Comparison of ENCODE assay signal across 15 cellular contexts in genomic region chr17:56867948-56868376, GRCh38. TPM values are rescaled to one million over a fixed set of nuclear protein-coding genes. Genes with fewer than 3 reads are reported as not detected.
A peak's percentile ranks its signal among the peaks of the same experiment; 100 is the strongest.
DNase-seq lines count a peak whose midpoint lies in the region; ATAC-seq and TF ChIP-seq lines count a peak whose summit lies in the region.
"Had no signal": no experiment of that assay in that cellular context is flagged by ENCODE, and none has a peak within 500 bp of the region (broad histone marks: within the 10 kb centered on the region; RNA-seq: fewer than 3 reads in every experiment).

No MANE protein-coding gene starts in this region.

- peaks cover 55% of the 10 kb centered on the region for H3K36me3 Mint-ChIP-seq in activated T-cell treated with anti-CD3 and anti-CD28 coated beads, Interleukin-2, amount 50 U/mL, for 24 hours (ENCODE audit: low read depth)

- H3K27me3 ChIP-seq in fibroblast of lung (ENCODE audit: control insufficient read depth, insufficient read depth, low read length): no peaks in the 10 kb centered on the region
- H3K27me3 ChIP-seq: breast epithelium, esophagus muscularis mucosa, spleen had no signal

- no peak for TF ChIP-seq CTCF in fibroblast of lung (conservative IDR thresholded peaks at IDR 0.05 in 1 of 2, IDR thresholded peaks at IDR 0.05 in 1 of 2; ENCODE audit: low read depth in 1 of 2, low read length in 2 of 2)

- H3K9ac ChIP-seq in fibroblast of lung (ENCODE audit: insufficient read depth, low read length): no peak overlapping the region

- peak overlapping the region; percentile 10 for H2AFZ ChIP-seq in fibroblast of lung (ENCODE audit: low read length)

- no peak overlapping the region for H3K4me2 ChIP-seq in fibroblast of lung (ENCODE audit: extremely low read depth, insufficient read depth, low read length)

- no peaks in the 10 kb centered on the region for H3K9me3 Mint-ChIP-seq in activated T-cell treated with anti-CD3 and anti-CD28 coated beads, Interleukin-2, amount 50 U/mL, for 24 hours
- H3K9me3 Mint-ChIP-seq: activated T-cell treated with anti-CD3 and anti-CD28 coated beads, Interleukin-2, amount 50 U/mL, for 72 hours had no signal

- ATAC-seq in GM21367 (IDR thresholded peaks at IDR 0.05; ENCODE audit: unreplicated experiment): no peak
- ATAC-seq: activated T-cell treated with anti-CD3 and anti-CD28 coated beads, Interleukin-2, amount 50 U/mL, for 72 hours had no signal

- DNase-seq in activated T-cell treated with anti-CD3 and anti-CD28 coated beads, Interleukin-2, amount 50 U/mL, for 24 hours: no peak
- DNase-seq in activated T-cell treated with anti-CD3 and anti-CD28 coated beads, Interleukin-2, amount 50 U/mL, for 48 hours: no peak
- DNase-seq in NCI-H226 (peak; percentile 26), fibroblast of lung (ENCODE audit: low read depth in 2 of 2) (peak in 1 of 2 donors; percentile 30), skeletal muscle cell (ENCODE audit: low read depth) (peak; percentile 13)
- no peak for DNase-seq in stimulated activated CD4-positive, alpha-beta T cell treated with anti-CD3 and anti-CD28 coated beads, Interleukin-4, amount 100 ng/mL, for 1 hour
- no peak for DNase-seq in activated T-cell treated with anti-CD3 and anti-CD28 coated beads, Interleukin-2, amount 50 U/mL, for 1 hour
- DNase-seq: activated T-cell treated with anti-CD3 and anti-CD28 coated beads, Interleukin-2, amount 50 U/mL, for 72 hours; left cardiac atrium; NCI-H526; Right ventricle myocardium superior; spleen had no signal

- H3K27me3 Mint-ChIP-seq in activated T-cell treated with anti-CD3 and anti-CD28 coated beads, Interleukin-2, amount 50 U/mL, for 24 hours: no peaks in the 10 kb centered on the region

- H3K4me3 Mint-ChIP-seq in activated T-cell treated with anti-CD3 and anti-CD28 coated beads, Interleukin-2, amount 50 U/mL, for 24 hours: no peak overlapping the region
- H3K4me3 Mint-ChIP-seq: activated T-cell treated with anti-CD3 and anti-CD28 coated beads, Interleukin-2, amount 50 U/mL, for 72 hours had no signal

- H3K9me3 ChIP-seq in fibroblast of lung (ENCODE audit: control insufficient read depth, insufficient read depth, low read depth, low read length): no peaks in the 10 kb centered on the region
- H3K9me3 ChIP-seq: breast epithelium, esophagus muscularis mucosa, spleen had no signal

- H4K20me1 ChIP-seq in fibroblast of lung (ENCODE audit: control insufficient read depth, extremely low read depth, insufficient read depth, low read length): no peaks in the 10 kb centered on the region

- no peak overlapping the region for H3K27ac ChIP-seq in fibroblast of lung (ENCODE audit: insufficient read depth, low read length)
- H3K27ac ChIP-seq: esophagus muscularis mucosa had no signal

- H3K36me3 ChIP-seq in fibroblast of lung (ENCODE audit: control insufficient read depth, insufficient read depth, low read length): peaks cover 2% of the 10 kb centered on the region
- H3K36me3 ChIP-seq: breast epithelium had no signal

- H3K4me3 ChIP-seq in fibroblast of lung (replicated peaks in 1 of 4; ENCODE audit: control extremely low read depth in 1 of 4, insufficient read depth in 1 of 4, low read depth in 3 of 4, low read length in 4 of 4): no peak overlapping the region
- H3K4me3 ChIP-seq in skeletal muscle cell (ENCODE audit: low read depth, low read length): no peak overlapping the region
- H3K4me3 ChIP-seq: breast epithelium, esophagus muscularis mucosa, spleen had no signal

- no peaks in the 10 kb centered on the region for H3K4me1 ChIP-seq in fibroblast of lung (ENCODE audit: control insufficient read depth, extremely low read depth, insufficient read depth, low read length)
- H3K4me1 ChIP-seq: breast epithelium, spleen had no signal

- H3K27ac Mint-ChIP-seq in activated T-cell treated with anti-CD3 and anti-CD28 coated beads, Interleukin-2, amount 50 U/mL, for 24 hours: peak overlapping the region; percentile 64

- no peaks in the 10 kb centered on the region for H3K79me2 ChIP-seq in fibroblast of lung (ENCODE audit: control insufficient read depth, insufficient read depth, low read length)

- peaks cover 19% of the 10 kb centered on the region for H3K4me1 Mint-ChIP-seq in activated T-cell treated with anti-CD3 and anti-CD28 coated beads, Interleukin-2, amount 50 U/mL, for 24 hours (ENCODE audit: low read depth)

RNA-seq across cellular contexts. Expression of gene DGKE, which starts 34.0 kb away (rescaled TPM):
- total RNA-seq in fibroblast of lung: 4.4 and 6.4 TPM in 2 replicates
- polyA plus RNA-seq in fibroblast of lung: 2.1 and 2.5 TPM in 2 replicates
- polyA plus RNA-seq in fibroblast of lung (2012): 2.1 and 2.3 TPM in 2 replicates
- 1.2 and 1.9 TPM in 2 replicates for polyA minus RNA-seq in fibroblast of lung (ENCODE audit: low replicate concordance)

RNA-seq across cellular contexts. Expression of gene C17orf67, which starts 34.2 kb away (rescaled TPM):
- 1.3 and 1.7 TPM in 2 replicates for total RNA-seq in fibroblast of lung
- polyA plus RNA-seq in fibroblast of lung: 0.45 and 0.54 TPM in 2 replicates
- polyA plus RNA-seq in fibroblast of lung (2012): 0.80 and 0.84 TPM in 2 replicates
- 1.2 TPM in 1 of 2 replicates, not detected in the other for polyA minus RNA-seq in fibroblast of lung (ENCODE audit: low replicate concordance)

RNA-seq across cellular contexts. Expression of gene TRIM25, which starts 45.9 kb away (rescaled TPM):
- total RNA-seq in fibroblast of lung: 34.2 and 53.3 TPM in 2 replicates
- 53.9 and 67.8 TPM in 2 replicates for polyA plus RNA-seq in fibroblast of lung
- 39.1 and 41.2 TPM in 2 replicates for polyA plus RNA-seq in fibroblast of lung (2012)
- 40.7 and 58.4 TPM in 2 replicates for polyA minus RNA-seq in fibroblast of lung (ENCODE audit: low replicate concordance)

Comparison
In these comparisons a context has a peak if more than half of its experiments do, and no peak if none do; other contexts are left out.
1. DNase-seq: peak in NCI-H226 (single experiment) and skeletal muscle cell (single experiment); none in activated T-cell treated with anti-CD3 and anti-CD28 coated beads, Interleukin-2, amount 50 U/mL, for 24 hours (single experiment), activated T-cell treated with anti-CD3 and anti-CD28 coated beads, Interleukin-2, amount 50 U/mL, for 48 hours (0 of 2), stimulated activated CD4-positive, alpha-beta T cell treated with anti-CD3 and anti-CD28 coated beads, Interleukin-4, amount 100 ng/mL, for 1 hour (single experiment) and activated T-cell treated with anti-CD3 and anti-CD28 coated beads, Interleukin-2, amount 50 U/mL, for 1 hour (single experiment).